In genomic region chr14:23763394-23763793, GRCh38 we compare ENCODE assay signal across 8 cellular contexts.
"Had no signal": no experiment of that assay in that cellular context is flagged by ENCODE, and none has a peak within 500 bp of the region (broad histone marks: within the 10 kb centered on the region; RNA-seq: fewer than 3 reads in every experiment).

No MANE protein-coding gene starts in this region.

- H3K9me3 ChIP-seq: HAP-1 had no signal

- H3K36me3 ChIP-seq: HAP-1 had no signal

- H3K4me1 ChIP-seq: HAP-1 had no signal

- H3K9ac ChIP-seq: GM23248 had no signal

- ATAC-seq: HCT116 had no signal

- H3K27ac ChIP-seq: GM23248, HL-60 had no signal

- H3K4me3 ChIP-seq: GM23248, HAP-1 had no signal

- H2AFZ ChIP-seq: GM23248 had no signal

- DNase-seq: GM23248, GOT3, H7, HFFc6, KG1 had no signal
